ENCODE assay signal across 3 cellular contexts in genomic region chr6:113048741-113049140, GRCh38.
TF ChIP-seq lines count a peak whose summit lies in the region.

No MANE protein-coding gene starts in this region.

TF ChIP-seq in SK-N-SH, 30 proteins besides CTCF, POLR2A, EP300 and RAD21:
- no peak for TF ChIP-seq CHD2 (IDR thresholded peaks at IDR 0.05; ENCODE audit: low read length, partially characterized antibody)
- no peak for TF ChIP-seq RFX5 (IDR thresholded peaks at IDR 0.05; ENCODE audit: low read length)
- TF ChIP-seq USF1 (IDR thresholded peaks at IDR 0.05; ENCODE audit: borderline replicate concordance, low read depth): no peak
- peak; percentile 22; the same call in 1 of the 2 replicates for TF ChIP-seq FOSL2 (IDR thresholded peaks at IDR 0.05; ENCODE audit: borderline replicate concordance, low read depth)
TF ChIP-seq in SK-N-SH: peak in this region for 1.

TF ChIP-seq in SK-N-SH treated with all-trans-retinoic acid at 6 μM for 48 hours, 23 proteins besides CTCF, POLR2A, EP300 and RAD21 (continued from another document):
- TF ChIP-seq POU6F1 (CRISPR knock-in tag; IDR thresholded peaks at IDR 0.05; ENCODE audit: borderline replicate concordance, low read depth) (no peak), ZFP3 (CRISPR knock-in tag; IDR thresholded peaks at IDR 0.05) (no peak), CSRNP3 (CRISPR knock-in tag; IDR thresholded peaks at IDR 0.05) (no peak), TCF4 (CRISPR knock-in tag; IDR thresholded peaks at IDR 0.05; ENCODE audit: borderline replicate concordance) (no peak), ZNF565 (CRISPR knock-in tag; conservative IDR thresholded peaks at IDR 0.05; ENCODE audit: low read depth) (no peak), TSHZ2 (CRISPR knock-in tag; IDR thresholded peaks at IDR 0.05) (no peak), ESRRG (CRISPR knock-in tag; IDR thresholded peaks at IDR 0.05) (no peak), ARNTL (CRISPR knock-in tag; IDR thresholded peaks at IDR 0.05; ENCODE audit: borderline replicate concordance, low read depth) (no peak), OSR1 (CRISPR knock-in tag; IDR thresholded peaks at IDR 0.05) (no peak), ZNF70 (CRISPR knock-in tag; IDR thresholded peaks at IDR 0.05) (no peak), CSDC2 (CRISPR knock-in tag; IDR thresholded peaks at IDR 0.05) (no peak), PPARA (CRISPR knock-in tag; IDR thresholded peaks at IDR 0.05; ENCODE audit: borderline replicate concordance) (no peak), ZC3H10 (CRISPR knock-in tag; IDR thresholded peaks at IDR 0.05) (no peak), BACH2 (CRISPR knock-in tag; IDR thresholded peaks at IDR 0.05; ENCODE audit: borderline replicate concordance) (no peak), SNAI2 (CRISPR knock-in tag; IDR thresholded peaks at IDR 0.05) (no peak), ISL1 (CRISPR knock-in tag; IDR thresholded peaks at IDR 0.05) (no peak), GLIS3 (CRISPR knock-in tag; IDR thresholded peaks at IDR 0.05) (no peak), ZFP30 (CRISPR knock-in tag; IDR thresholded peaks at IDR 0.05) (no peak)
- TF ChIP-seq, protein P1, sequence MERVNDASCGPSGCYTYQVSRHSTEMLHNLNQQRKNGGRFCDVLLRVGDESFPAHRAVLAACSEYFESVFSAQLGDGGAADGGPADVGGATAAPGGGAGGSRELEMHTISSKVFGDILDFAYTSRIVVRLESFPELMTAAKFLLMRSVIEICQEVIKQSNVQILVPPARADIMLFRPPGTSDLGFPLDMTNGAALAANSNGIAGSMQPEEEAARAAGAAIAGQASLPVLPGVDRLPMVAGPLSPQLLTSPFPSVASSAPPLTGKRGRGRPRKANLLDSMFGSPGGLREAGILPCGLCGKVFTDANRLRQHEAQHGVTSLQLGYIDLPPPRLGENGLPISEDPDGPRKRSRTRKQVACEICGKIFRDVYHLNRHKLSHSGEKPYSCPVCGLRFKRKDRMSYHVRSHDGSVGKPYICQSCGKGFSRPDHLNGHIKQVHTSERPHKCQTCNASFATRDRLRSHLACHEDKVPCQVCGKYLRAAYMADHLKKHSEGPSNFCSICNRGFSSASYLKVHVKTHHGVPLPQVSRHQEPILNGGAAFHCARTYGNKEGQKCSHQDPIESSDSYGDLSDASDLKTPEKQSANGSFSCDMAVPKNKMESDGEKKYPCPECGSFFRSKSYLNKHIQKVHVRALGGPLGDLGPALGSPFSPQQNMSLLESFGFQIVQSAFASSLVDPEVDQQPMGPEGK (CRISPR knock-in tag; IDR thresholded peaks at IDR 0.05; ENCODE audit: borderline replicate concordance): no peak

TF ChIP-seq in K562, 482 proteins besides CTCF, POLR2A, EP300 and RAD21:
- TF ChIP-seq STAT5B (CRISPR knock-in tag; IDR thresholded peaks at IDR 0.05) (no peak), HMBOX1 (IDR thresholded peaks at IDR 0.05) (no peak), CHD7 (IDR thresholded peaks at IDR 0.05; ENCODE audit: low read depth, low read length) (no peak), ZNF57 (CRISPR knock-in tag; IDR thresholded peaks at IDR 0.05) (no peak), TARDBP (IDR thresholded peaks at IDR 0.05) (no peak), SNIP1 (IDR thresholded peaks at IDR 0.05; ENCODE audit: low read depth) (no peak), TRIM28 (IDR thresholded peaks at IDR 0.05) (no peak), KDM2B (CRISPR knock-in tag; IDR thresholded peaks at IDR 0.05) (no peak), NFE2 (IDR thresholded peaks at IDR 0.05; ENCODE audit: low read depth) (no peak), THRB (CRISPR knock-in tag; conservative IDR thresholded peaks at IDR 0.05) (no peak), ZSCAN32 (CRISPR knock-in tag; IDR thresholded peaks at IDR 0.05) (no peak), OTX1 (CRISPR knock-in tag; IDR thresholded peaks at IDR 0.05) (no peak), HNRNPK (IDR thresholded peaks at IDR 0.05; ENCODE audit: low read depth, low read length, poor library complexity, severe bottlenecking) (no peak), BRD9 (IDR thresholded peaks at IDR 0.05; ENCODE audit: low read depth, partially characterized antibody) (no peak), SAFB2 (IDR thresholded peaks at IDR 0.05; ENCODE audit: borderline replicate concordance, low read depth, low read length, severe bottlenecking) (no peak)
TF ChIP-seq in K562: peak in this region for 0.
